In the genomic region with DNA sequence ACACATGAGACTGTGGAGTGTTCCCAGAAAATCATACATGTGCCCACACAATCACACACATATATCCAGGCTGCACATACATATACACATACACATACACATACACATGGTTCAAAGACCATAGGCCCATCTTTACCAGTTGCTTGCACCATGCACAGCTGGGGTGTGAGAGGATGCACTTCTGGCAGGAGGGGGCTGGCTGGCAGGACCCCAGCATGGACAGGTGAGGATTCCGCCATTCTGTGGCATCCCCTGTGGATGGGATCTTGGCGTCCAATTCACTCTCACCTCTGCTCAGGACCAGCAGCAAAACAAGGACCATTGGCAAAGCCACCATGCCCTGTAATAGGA, we compare ENCODE assay signal across 14 cellular contexts. TPM values are rescaled to one million over a fixed set of nuclear protein-coding genes. Genes with fewer than 3 reads are reported as not detected.
A peak's percentile ranks its signal among the peaks of the same experiment; 100 is the strongest.
DNase-seq lines count a peak whose midpoint lies in the region; ATAC-seq and TF ChIP-seq lines count a peak whose summit lies in the region.
"Had no signal": no experiment of that assay in that cellular context is flagged by ENCODE, and none has a peak within 500 bp of the region (broad histone marks: within the 10 kb centered on the region; RNA-seq: fewer than 3 reads in every experiment).

No MANE protein-coding gene starts in this region.

- CTCF ChIA-PET in CD4-positive, alpha-beta memory T cell (lab: Charles Lee; ENCODE audit: partially characterized antibody), result interaction anchor here (0.7 to 3.4 kb wide), 8 partner anchors 10 to 121 kb away, joined by 3 to 27 read pairs (median 4); a partner anchor contains a TSS

- no peaks in the 10 kb centered on the region for H3K27me3 ChIP-seq in CD4-positive, alpha-beta memory T cell (ENCODE audit: insufficient read depth, low read length)

- intact Hi-C loops in CD4-positive, alpha-beta memory T cell (cut with micrococcal nuclease), result loop anchor here (2.0 kb wide), 2 partner anchors 19 to 41 kb away; a partner anchor contains a TSS
- intact Hi-C loops in activated T-helper 1 cell treated with anti-CD3 and anti-CD28 coated beads, Interleukin-12 subunit alpha, Interleukin-12 subunit beta, Interleukin-2, Interleukin-4 antibody, amounts not matched to agents 30 ng/mL and 10 ng/mL and 1 ng/mL, durations not matched to agents 14 hours and 24 hours and 36 hours (cut with micrococcal nuclease), result loop anchor here (1.0 kb wide), 1 partner anchor 20 kb away; a partner anchor contains a TSS
- intact Hi-C loops in mucosa of descending colon (cut with DNase I, micrococcal nuclease), result no loop called here

- H3K27me3 Mint-ChIP-seq in CD4-positive, alpha-beta memory T cell, result no peaks in the 10 kb centered on the region
- no peaks in the 10 kb centered on the region for H3K27me3 Mint-ChIP-seq in activated T-helper 1 cell treated with anti-CD3 and anti-CD28 coated beads, Interleukin-12 subunit alpha, Interleukin-12 subunit beta, Interleukin-2, Interleukin-4 antibody, amounts not matched to agents 30 ng/mL and 10 ng/mL and 1 ng/mL, durations not matched to agents 14 hours and 24 hours and 36 hours (ENCODE audit: insufficient read depth)

- peaks cover 33% of the 10 kb centered on the region for H3K36me3 ChIP-seq in CD4-positive, alpha-beta memory T cell (ENCODE audit: insufficient read depth, low read length)
- H3K36me3 ChIP-seq in mucosa of descending colon (ENCODE audit: low read depth), result no peaks in the 10 kb centered on the region

- H3K27ac ChIP-seq in CD4-positive, alpha-beta memory T cell (ENCODE audit: low read depth, low read length), result peak overlapping the region; percentile 41

- no peak for TF ChIP-seq CTCF in mucosa of descending colon (IDR thresholded peaks at IDR 0.05)

- H3K4me1 Mint-ChIP-seq in CD4-positive, alpha-beta memory T cell, result peaks cover 46 to 79% (median 63%) of the 10 kb centered on the region in 4 donors
- peaks cover 67% of the 10 kb centered on the region for H3K4me1 Mint-ChIP-seq in activated T-helper 1 cell treated with anti-CD3 and anti-CD28 coated beads, Interleukin-12 subunit alpha, Interleukin-12 subunit beta, Interleukin-2, Interleukin-4 antibody, amounts not matched to agents 30 ng/mL and 10 ng/mL and 1 ng/mL, durations not matched to agents 14 hours and 24 hours and 36 hours (ENCODE audit: low read depth)

- no peaks in the 10 kb centered on the region for H3K9me3 Mint-ChIP-seq in CD4-positive, alpha-beta memory T cell
- H3K9me3 Mint-ChIP-seq in activated T-helper 1 cell treated with anti-CD3 and anti-CD28 coated beads, Interleukin-12 subunit alpha, Interleukin-12 subunit beta, Interleukin-2, Interleukin-4 antibody, amounts not matched to agents 30 ng/mL and 10 ng/mL and 1 ng/mL, durations not matched to agents 14 hours and 24 hours and 36 hours, result no peaks in the 10 kb centered on the region

- H3K4me1 ChIP-seq in CD4-positive, alpha-beta memory T cell (ENCODE audit: insufficient read depth, low read length), result peaks cover 90% of the 10 kb centered on the region
- H3K4me1 ChIP-seq in mucosa of descending colon (ENCODE audit: low read depth), result peaks cover 8% of the 10 kb centered on the region

- POLR2A ChIA-PET in CD4-positive, alpha-beta memory T cell (lab: Charles Lee; ENCODE audit: partially characterized antibody), result interaction anchor here (1.4 to 27.7 kb wide), 5 partner anchors 10 to 25 kb away, joined by 4 to 463 read pairs (median 44); a partner anchor contains a TSS

- no peaks in the 10 kb centered on the region for H3K9me3 ChIP-seq in CD4-positive, alpha-beta memory T cell (ENCODE audit: control insufficient read depth in 1 of 2, low read length in 2 of 2)
- no peaks in the 10 kb centered on the region for H3K9me3 ChIP-seq in mucosa of descending colon

- H3K4me3 Mint-ChIP-seq in CD4-positive, alpha-beta memory T cell, result peak overlapping the region in 7 of 8 donors; percentile 43 to 89 (median 71)
- H3K4me3 Mint-ChIP-seq in activated T-helper 1 cell treated with anti-CD3 and anti-CD28 coated beads, Interleukin-12 subunit alpha, Interleukin-12 subunit beta, Interleukin-2, Interleukin-4 antibody, amounts not matched to agents 30 ng/mL and 10 ng/mL and 1 ng/mL, durations not matched to agents 14 hours and 24 hours and 36 hours, result peak overlapping the region; percentile 83

- peaks cover 47 to 61% of the 10 kb centered on the region in 2 donors for H3K36me3 Mint-ChIP-seq in CD4-positive, alpha-beta memory T cell
- H3K36me3 Mint-ChIP-seq in activated T-helper 1 cell treated with anti-CD3 and anti-CD28 coated beads, Interleukin-12 subunit alpha, Interleukin-12 subunit beta, Interleukin-2, Interleukin-4 antibody, amounts not matched to agents 30 ng/mL and 10 ng/mL and 1 ng/mL, durations not matched to agents 14 hours and 24 hours and 36 hours (ENCODE audit: low read depth), result peaks cover 51% of the 10 kb centered on the region

- peak overlapping the region; percentile 73 to 95 (median 86) for H3K27ac Mint-ChIP-seq in CD4-positive, alpha-beta memory T cell
- H3K27ac Mint-ChIP-seq in activated T-helper 1 cell treated with anti-CD3 and anti-CD28 coated beads, Interleukin-12 subunit alpha, Interleukin-12 subunit beta, Interleukin-2, Interleukin-4 antibody, amounts not matched to agents 30 ng/mL and 10 ng/mL and 1 ng/mL, durations not matched to agents 14 hours and 24 hours and 36 hours, result peak overlapping the region; percentile 95

- peak overlapping the region in 1 of 2 donors; percentile 29 for H3K4me3 ChIP-seq in CD4-positive, alpha-beta memory T cell (ENCODE audit: low read length in 2 of 2)
- no peak overlapping the region for H3K4me3 ChIP-seq in mucosa of descending colon

- no peak for DNase-seq in CD4-positive, alpha-beta memory T cell
- DNase-seq in activated T-helper 1 cell treated with anti-CD3 and anti-CD28 coated beads, Interleukin-12 subunit alpha, Interleukin-12 subunit beta, Interleukin-2, Interleukin-4 antibody, amounts not matched to agents 30 ng/mL and 10 ng/mL and 1 ng/mL, durations not matched to agents 14 hours and 24 hours and 36 hours (ENCODE audit: low spot score), result no peak
- DNase-seq in mucosa of descending colon (no peak), OCI-M1 (lab: John Stamatoyannopoulos, UW) (no peak)
- DNase-seq: activated CD4-positive, CD25-positive, alpha-beta regulatory T cell; amygdala; H7; hypothalamus; NCI-H2081 had no signal

- ATAC-seq in GM19025 (IDR thresholded peaks at IDR 0.05; ENCODE audit: low read depth, unreplicated experiment), result peak; percentile 10
- ATAC-seq in HG03108 (IDR thresholded peaks at IDR 0.05; ENCODE audit: unreplicated experiment), result peak; percentile 10
- ATAC-seq in mucosa of descending colon, result no peak
- ATAC-seq in GM18861 (IDR thresholded peaks at IDR 0.05; ENCODE audit: unreplicated experiment), result no peak
- no peak for ATAC-seq in HG02884 (IDR thresholded peaks at IDR 0.05; ENCODE audit: unreplicated experiment)
- ATAC-seq: right cardiac atrium had no signal

RNA-seq across cellular contexts. Expression of a gene that starts 7.0 kb away (rescaled TPM):
- total RNA-seq in CD4-positive, alpha-beta memory T cell, result 100 to 1,000 TPM; 382 to 397 TPM
- polyA plus RNA-seq in CD4-positive, alpha-beta memory T cell, result 100 to 1,000 TPM; 271 to 374 TPM
- total RNA-seq in activated T-helper 1 cell treated with anti-CD3 and anti-CD28 coated beads, Interleukin-12 subunit alpha, Interleukin-12 subunit beta, Interleukin-2, Interleukin-4 antibody, amounts not matched to agents 30 ng/mL and 10 ng/mL and 1 ng/mL, durations not matched to agents 14 hours and 24 hours and 36 hours, result 258 and 266 TPM in 2 replicates
- total RNA-seq in mucosa of descending colon, result 10 to 100 TPM in 1 of 3 donors, 1 to 10 TPM in 2; 6.2 to 13.8 (median 7.3) TPM

RNA-seq across cellular contexts. Expression of a gene that starts 19.4 kb away (rescaled TPM):
- 10 to 100 TPM; 62.5 to 64.2 TPM for total RNA-seq in CD4-positive, alpha-beta memory T cell
- polyA plus RNA-seq in CD4-positive, alpha-beta memory T cell, result 1 to 10 TPM; 1.1 to 2.9 TPM
- total RNA-seq in activated T-helper 1 cell treated with anti-CD3 and anti-CD28 coated beads, Interleukin-12 subunit alpha, Interleukin-12 subunit beta, Interleukin-2, Interleukin-4 antibody, amounts not matched to agents 30 ng/mL and 10 ng/mL and 1 ng/mL, durations not matched to agents 14 hours and 24 hours and 36 hours, result 21.7 and 22.6 TPM in 2 replicates
- 10 to 100 TPM; 23.4 to 44.4 (median 38.7) TPM for total RNA-seq in mucosa of descending colon

RNA-seq across cellular contexts. Expression of a gene that starts 19.6 kb away (rescaled TPM):
- 100 to 1,000 TPM; 109 to 113 TPM for total RNA-seq in CD4-positive, alpha-beta memory T cell
- polyA plus RNA-seq in CD4-positive, alpha-beta memory T cell, result 1 to 10 TPM in 1 of 2 donors, under 1 TPM in 1; 0.90 to 3.5 TPM
- total RNA-seq in activated T-helper 1 cell treated with anti-CD3 and anti-CD28 coated beads, Interleukin-12 subunit alpha, Interleukin-12 subunit beta, Interleukin-2, Interleukin-4 antibody, amounts not matched to agents 30 ng/mL and 10 ng/mL and 1 ng/mL, durations not matched to agents 14 hours and 24 hours and 36 hours, result 48.1 and 52.8 TPM in 2 replicates
- 10 to 100 TPM; 26.1 to 52.9 (median 46.0) TPM for total RNA-seq in mucosa of descending colon

RNA-seq across cellular contexts. Expression of a gene that starts 31.9 kb away (rescaled TPM):
- total RNA-seq in CD4-positive, alpha-beta memory T cell, result 10 to 100 TPM; 84.7 to 86.0 TPM
- polyA plus RNA-seq in CD4-positive, alpha-beta memory T cell, result 10 to 100 TPM; 13.2 to 25.1 TPM
- 58.6 and 61.6 TPM in 2 replicates for total RNA-seq in activated T-helper 1 cell treated with anti-CD3 and anti-CD28 coated beads, Interleukin-12 subunit alpha, Interleukin-12 subunit beta, Interleukin-2, Interleukin-4 antibody, amounts not matched to agents 30 ng/mL and 10 ng/mL and 1 ng/mL, durations not matched to agents 14 hours and 24 hours and 36 hours
- 10 to 100 TPM; 10.7 to 35.3 (median 16.9) TPM for total RNA-seq in mucosa of descending colon

Comparison
In these comparisons a context has a peak if more than half of its experiments do, and no peak if none do; other contexts are left out.
1. ATAC-seq: peak in GM19025 (single experiment) and HG03108 (single experiment); none in mucosa of descending colon (single experiment), GM18861 (single experiment) and HG02884 (single experiment).
2. RNA of a gene that starts 7.0 kb away (total RNA-seq): 382 to 397 TPM in CD4-positive, alpha-beta memory T cell and 258 to 266 TPM in activated T-helper 1 cell treated with anti-CD3 and anti-CD28 coated beads, Interleukin-12 subunit alpha, Interleukin-12 subunit beta, Interleukin-2, Interleukin-4 antibody, amounts not matched to agents 30 ng/mL and 10 ng/mL and 1 ng/mL, durations not matched to agents 14 hours and 24 hours and 36 hours; 6.2 to 13.8 TPM in mucosa of descending colon; every median in the first group is over 10 times any median in the second.
3. intact Hi-C loops: an anchor here in CD4-positive, alpha-beta memory T cell (2.0 kb wide) and activated T-helper 1 cell treated with anti-CD3 and anti-CD28 coated beads, Interleukin-12 subunit alpha, Interleukin-12 subunit beta, Interleukin-2, Interleukin-4 antibody, amounts not matched to agents 30 ng/mL and 10 ng/mL and 1 ng/mL, durations not matched to agents 14 hours and 24 hours and 36 hours (1.0 kb wide); none called in mucosa of descending colon.